ENCODE assay signal across 8 cellular contexts in the genomic region with DNA sequence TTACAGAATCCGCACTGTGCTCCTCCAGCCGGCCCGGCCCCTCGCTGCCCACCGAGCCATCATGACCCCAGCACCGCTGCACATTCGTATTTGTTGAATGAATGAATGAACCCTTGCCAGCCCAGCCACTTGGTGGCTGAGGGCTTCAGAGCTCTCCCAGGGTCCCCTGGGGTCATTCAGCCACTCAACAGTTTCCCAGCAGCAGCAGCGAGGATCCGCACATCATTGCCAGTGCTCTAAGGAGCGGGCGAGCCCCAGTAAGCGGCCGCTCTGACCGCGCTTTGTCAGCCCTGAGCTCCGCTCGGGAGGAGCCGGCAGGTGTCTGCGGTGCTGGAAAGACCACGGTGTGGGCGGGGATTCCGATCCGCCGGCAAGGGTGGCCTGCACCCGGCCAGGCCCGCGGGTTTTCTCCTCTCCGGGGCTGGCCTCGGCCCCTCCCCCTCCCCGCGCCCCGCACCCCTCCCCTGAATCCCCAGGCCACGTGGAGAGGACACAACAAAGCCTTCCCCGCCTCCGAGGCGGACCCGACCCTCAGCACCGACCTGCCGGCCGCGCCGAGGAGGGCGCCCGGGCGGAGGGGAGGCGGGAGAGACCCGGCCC. TPM values are rescaled to one million over a fixed set of nuclear protein-coding genes. Genes with fewer than 3 reads are reported as not detected.
A peak's percentile ranks its signal among the peaks of the same experiment; 100 is the strongest.
DNase-seq lines count a peak whose midpoint lies in the region; ATAC-seq and TF ChIP-seq lines count a peak whose summit lies in the region.

No MANE protein-coding gene starts in this region.

- H3K4me3 ChIP-seq in DND-41 (ENCODE audit: low read depth in 1 of 2, low read length in 2 of 2) (peak overlapping the region; percentile 69 to 88), esophagus (ENCODE audit: low read depth in 1 of 2, low read length in 2 of 2) (peak overlapping the region; percentile 79 to 85), thyroid gland (replicated peaks in 1 of 3) (peak overlapping the region in 2 of 3 donors; percentile 73 to 84)

- peaks cover 17% of the 10 kb centered on the region for H3K4me1 Mint-ChIP-seq in HFFc6 (ENCODE audit: low read depth)
- H3K4me1 Mint-ChIP-seq in natural killer cell treated with Interleukin-12 subunit alpha and Interleukin-12 subunit beta and Interleukin-15 and Interleukin-18, amount 100 ng/mL, for 72 hours (ENCODE audit: low read depth in 2 of 2): peaks cover 51 to 52% of the 10 kb centered on the region in 2 donors

- TF ChIP-seq CTCF in DND-41 (IDR thresholded peaks at IDR 0.05; ENCODE audit: borderline replicate concordance, extremely low read depth, low read length, poor library complexity, severe bottlenecking): peak; percentile 1
- TF ChIP-seq CTCF in HFFc6 (IDR thresholded peaks at IDR 0.05): no peak; the same call in 1 of the 2 replicates
- no peak for TF ChIP-seq CTCF in thyroid gland (IDR thresholded peaks at IDR 0.05)

- ATAC-seq in DND-41 (ENCODE audit: insufficient read depth, low read depth) (peak; percentile 66), GM18517 (IDR thresholded peaks at IDR 0.05; ENCODE audit: unreplicated experiment) (no peak)
- peak; percentile 77 for ATAC-seq in natural killer cell treated with Interleukin-12 subunit alpha and Interleukin-12 subunit beta and Interleukin-15 and Interleukin-18, amount 100 ng/mL, for 72 hours

- H3K27me3 ChIP-seq in DND-41 (ENCODE audit: insufficient read depth, low read length, poor library complexity): no peaks in the 10 kb centered on the region
- no peaks in the 10 kb centered on the region for H3K27me3 ChIP-seq in esophagus (ENCODE audit: control insufficient read depth in 1 of 2, insufficient read depth in 2 of 2, low read length in 2 of 2)
- H3K27me3 ChIP-seq in thyroid gland: no peaks in the 10 kb centered on the region

- peak overlapping the region; percentile 69 for H3K27ac Mint-ChIP-seq in HFFc6
- peak overlapping the region in 1 of 2 donors; percentile 21 for H3K27ac Mint-ChIP-seq in natural killer cell treated with Interleukin-12 subunit alpha and Interleukin-12 subunit beta and Interleukin-15 and Interleukin-18, amount 100 ng/mL, for 72 hours

- H3K79me2 ChIP-seq in DND-41 (ENCODE audit: insufficient read depth, low read length): peaks cover 75% of the 10 kb centered on the region

- H3K9ac ChIP-seq in DND-41 (ENCODE audit: low read depth, low read length): peak overlapping the region; percentile 88

- peaks cover 67% of the 10 kb centered on the region for H3K4me1 ChIP-seq in DND-41 (ENCODE audit: insufficient read depth, low read length)
- H3K4me1 ChIP-seq in esophagus (ENCODE audit: control insufficient read depth in 2 of 2, insufficient read depth in 2 of 2, low read length in 1 of 2): peaks cover 3 to 21% of the 10 kb centered on the region in 2 donors
- peaks cover 8 to 14% of the 10 kb centered on the region in 2 donors for H3K4me1 ChIP-seq in thyroid gland

- H3K36me3 Mint-ChIP-seq in HFFc6 (ENCODE audit: low read depth): no peaks in the 10 kb centered on the region
- H3K36me3 Mint-ChIP-seq in natural killer cell treated with Interleukin-12 subunit alpha and Interleukin-12 subunit beta and Interleukin-15 and Interleukin-18, amount 100 ng/mL, for 72 hours: no peaks in the 10 kb centered on the region

- no peak for TF ChIP-seq POLR2A in thyroid gland (IDR thresholded peaks at IDR 0.05)

- peak overlapping the region; percentile 71 for H2AFZ ChIP-seq in DND-41 (ENCODE audit: low read depth, low read length)

- H3K4me2 ChIP-seq in DND-41 (ENCODE audit: insufficient read depth, low read length): peak overlapping the region; percentile 97

- H4K20me1 ChIP-seq in DND-41 (ENCODE audit: insufficient read depth, low read length): peaks cover 46% of the 10 kb centered on the region

- peaks cover 29% of the 10 kb centered on the region for H3K36me3 ChIP-seq in DND-41 (ENCODE audit: insufficient read depth, low read length)
- peaks cover 0 to 2% of the 10 kb centered on the region in 2 donors for H3K36me3 ChIP-seq in esophagus (ENCODE audit: control insufficient read depth in 2 of 2, insufficient read depth in 2 of 2, low read length in 1 of 2)
- no peaks in the 10 kb centered on the region for H3K36me3 ChIP-seq in thyroid gland

- peaks cover 5% of the 10 kb centered on the region for H3K27me3 Mint-ChIP-seq in HFFc6 (ENCODE audit: insufficient read depth)
- peaks cover 0 to 2% of the 10 kb centered on the region in 2 donors for H3K27me3 Mint-ChIP-seq in natural killer cell treated with Interleukin-12 subunit alpha and Interleukin-12 subunit beta and Interleukin-15 and Interleukin-18, amount 100 ng/mL, for 72 hours

- H3K9me3 ChIP-seq in DND-41 (ENCODE audit: insufficient read depth, low read length, severe bottlenecking) (no peaks in the 10 kb centered on the region), esophagus (ENCODE audit: control insufficient read depth in 2 of 2, insufficient read depth in 1 of 2, low read depth in 1 of 2, low read length in 1 of 2) (no peaks in the 10 kb centered on the region), thyroid gland (no peaks in the 10 kb centered on the region)

- DNase-seq in DND-41 (peak; percentile 74), HFFc6 (no peak), NCI-H526 (lab: John Stamatoyannopoulos, UW) (peak; percentile 22 to 84), thyroid gland (peak; percentile 52 to 60)
- peak; percentile 84 for DNase-seq in activated CD8-positive, alpha-beta memory T cell treated with anti-CD3 and anti-CD28 coated beads, Interleukin-2, amount 50 U/mL, for 48 hours
- peak; percentile 90 for DNase-seq in natural killer cell treated with Interleukin-12 subunit alpha and Interleukin-12 subunit beta and Interleukin-15 and Interleukin-18, amount 100 ng/mL, for 72 hours (ENCODE audit: low spot score)

- intact Hi-C loops in thyroid gland (cut with DNase I): no loop called here

- 2 to 4% methylated on average over 32 to 46 of the region's 47 CpGs for WGBS in esophagus, 2 donors
- WGBS in thyroid gland, 2 donors: 1 to 8% methylated on average over 7 to 23 of the region's 47 CpGs

- H3K9me3 Mint-ChIP-seq in HFFc6: no peaks in the 10 kb centered on the region
- no peaks in the 10 kb centered on the region for H3K9me3 Mint-ChIP-seq in natural killer cell treated with Interleukin-12 subunit alpha and Interleukin-12 subunit beta and Interleukin-15 and Interleukin-18, amount 100 ng/mL, for 72 hours

- H3K4me3 Mint-ChIP-seq in HFFc6: peak overlapping the region; percentile 92
- H3K4me3 Mint-ChIP-seq in natural killer cell treated with Interleukin-12 subunit alpha and Interleukin-12 subunit beta and Interleukin-15 and Interleukin-18, amount 100 ng/mL, for 72 hours: peak overlapping the region; percentile 83

- H3K27ac ChIP-seq in DND-41 (ENCODE audit: low read length): peak overlapping the region; percentile 77
- peak overlapping the region; percentile 24 to 36 for H3K27ac ChIP-seq in esophagus (ENCODE audit: low read depth in 2 of 2, low read length in 1 of 2)
- H3K27ac ChIP-seq in thyroid gland: peak overlapping the region in 1 of 3 donors; percentile 11

RNA-seq across cellular contexts. Expression of gene BID, which starts 0.6 kb away (rescaled TPM):
- 10 to 100 TPM; 48.7 to 61.0 (median 50.6) TPM for total RNA-seq in HFFc6 (2021; fragmentation: NEBNext Ultra II Directional; extraction: Animal tissue kit (Norgen Biotek cat#: 25700))
- polyA plus RNA-seq in esophagus: 10 to 100 TPM in 1 of 2 donors, 1 to 10 TPM in 1; 9.0 to 19.3 TPM
- total RNA-seq in natural killer cell treated with Interleukin-12 subunit alpha and Interleukin-12 subunit beta and Interleukin-15 and Interleukin-18, amount 100 ng/mL, for 72 hours: 10 to 100 TPM; 32.0 to 59.3 TPM
- 10 to 100 TPM in 3 of 4 donors, 1 to 10 TPM in 1; 4.6 to 18.3 (median 14.9) TPM for total RNA-seq in thyroid gland
